38 cellular contexts compared by ENCODE assay signal in genomic region chr7:7166318-7166717, GRCh38.
"Had no signal": no experiment of that assay in that cellular context is flagged by ENCODE, and none has a peak within 500 bp of the region (broad histone marks: within the 10 kb centered on the region; RNA-seq: fewer than 3 reads in every experiment).

No MANE protein-coding gene starts in this region.

- H3K36me3 ChIP-seq: ascending aorta, cardiac muscle cell, Peyer's patch, SJSA1 had no signal

- H3K9me2 ChIP-seq: SK-N-SH had no signal

- H3K4me3 Mint-ChIP-seq: activated B cell treated with CpG ODN at 0.5 μM for 24 hours; activated CD8-positive, alpha-beta T cell treated with anti-CD3 and anti-CD28 coated beads for 36 hours; activated naive CD4-positive, alpha-beta T cell treated with anti-CD3 and anti-CD28 coated beads, Interleukin-2, amount 50 U/mL, for 24 hours; activated naive CD8-positive, alpha-beta T cell treated with anti-CD3 and anti-CD28 coated beads, Interleukin-2, amount 10 ng/mL, durations not matched to agents 7 days and 5 days; activated T-cell treated with anti-CD3 and anti-CD28 coated beads, Interleukin-2, amount 50 U/mL, for 24 hours; central memory CD8-positive, alpha-beta T cell; T-helper 1 cell treated with Interleukin-12 subunit alpha and Interleukin-12 subunit beta and Interleukin-4 antibody, amounts not matched to agents 30 μg/mL and 1 μg/mL, for 36 hours; T-helper 2 cell treated with Interferon-gamma antibody and Interleukin-4, amounts not matched to agents 5 μg/mL and 100 μg/mL, for 36 hours had no signal

- H3K9me3 ChIP-seq: ascending aorta, Peyer's patch, SJSA1, SK-N-SH had no signal

- FAIRE-seq: TTC549 had no signal

- H3K4me2 ChIP-seq: SK-N-SH had no signal

- H3K27ac Mint-ChIP-seq: activated CD8-positive, alpha-beta T cell treated with anti-CD3 and anti-CD28 coated beads for 36 hours; activated naive CD4-positive, alpha-beta T cell treated with anti-CD3 and anti-CD28 coated beads, Interleukin-2, amount 50 U/mL, for 24 hours; activated naive CD8-positive, alpha-beta T cell treated with anti-CD3 and anti-CD28 coated beads, Interleukin-2, amount 10 ng/mL, durations not matched to agents 7 days and 5 days; activated T-cell treated with anti-CD3 and anti-CD28 coated beads, Interleukin-2, amount 50 U/mL, for 24 hours; activated T-helper 2 cell treated with anti-CD3 and anti-CD28 coated beads, Interferon-gamma antibody, Interleukin-2, Interleukin-4, amounts not matched to agents 10 μg/mL and 5 μg/mL and 100 μg/mL, durations not matched to agents 14 hours and 24 hours and 36 hours; T-helper 1 cell treated with Interleukin-12 subunit alpha and Interleukin-12 subunit beta and Interleukin-4 antibody, amounts not matched to agents 30 μg/mL and 1 μg/mL, for 36 hours; T-helper 2 cell treated with Interferon-gamma antibody and Interleukin-4, amounts not matched to agents 5 μg/mL and 100 μg/mL, for 36 hours had no signal

- H3K9me3 Mint-ChIP-seq: central memory CD8-positive, alpha-beta T cell had no signal

- ATAC-seq: activated CD8-positive, alpha-beta T cell treated with anti-CD3 and anti-CD28 coated beads for 36 hours; PC-3 had no signal

- H3K4me1 ChIP-seq: ascending aorta, Peyer's patch, SJSA1 had no signal

- H3K4me3 ChIP-seq: ascending aorta, cardiac muscle cell, Peyer's patch, SJSA1 had no signal

- DNase-seq: activated B cell treated with CpG ODN at 0.5 μM for 24 hours; activated CD4-positive, alpha-beta T cell treated with anti-CD3 and anti-CD28 coated beads for 4 hours; activated CD4-positive, alpha-beta T cell treated with anti-CD3 and anti-CD28 coated beads, Interleukin-2, amount 50 U/mL, for 4 hours; activated CD4-positive, CD25-positive, alpha-beta regulatory T cell treated with anti-CD3 and anti-CD28 coated beads, Interleukin-2, amount 50 U/mL, for 72 hours; activated CD8-positive, alpha-beta T cell treated with anti-CD3 and anti-CD28 coated beads for 36 hours; activated gamma-delta T cell; activated naive CD4-positive, alpha-beta T cell treated with Interleukin-2 at 50 U/mL for 16 hours; activated naive CD8-positive, alpha-beta T cell treated with anti-CD3 and anti-CD28 coated beads, Interleukin-2, amount 10 ng/mL, durations not matched to agents 7 days and 5 days; activated T-cell treated with anti-CD3 and anti-CD28 coated beads, Interleukin-2, amount 50 U/mL, for 24 hours; amygdala; MM.1S; MV-4-11; NCI-H1092; NCI-H1417; NCI-H146; NCI-H187; NCI-H2029 treated with DMSO at 0.1 percent for 48 hours; NCI-H2107; NCI-H2171; NCI-H510A; NCI-H526; NCI-H748 treated with DMSO at 0.1 percent for 48 hours; NK-92 treated with Interleukin-12 subunit alpha and Interleukin-12 subunit beta, amount 100 ng/mL, for 24 hours; PC-3; Peyer's patch; RPMI8226; SHP77 treated with DMSO at 0.1 percent for 48 hours; SK-N-SH had no signal

- H3K9ac ChIP-seq: SK-N-SH had no signal

- H3K27ac ChIP-seq: ascending aorta, cardiac muscle cell, Peyer's patch, SJSA1, VCaP had no signal

- H3K27me3 ChIP-seq: ascending aorta, cardiac muscle cell, Peyer's patch had no signal

- H3K27me3 Mint-ChIP-seq: activated B cell treated with CpG ODN at 0.5 μM for 24 hours; activated CD8-positive, alpha-beta T cell treated with anti-CD3 and anti-CD28 coated beads for 36 hours; activated naive CD4-positive, alpha-beta T cell treated with anti-CD3 and anti-CD28 coated beads, Interleukin-2, amount 50 U/mL, for 24 hours; activated naive CD8-positive, alpha-beta T cell treated with anti-CD3 and anti-CD28 coated beads, Interleukin-2, amount 10 ng/mL, durations not matched to agents 7 days and 5 days; activated T-cell treated with anti-CD3 and anti-CD28 coated beads, Interleukin-2, amount 50 U/mL, for 24 hours; central memory CD8-positive, alpha-beta T cell had no signal
